Comparison of ENCODE assay signal across 9 cellular contexts in genomic region chrX:125382889-125383288, GRCh38.
"Had no signal": no experiment of that assay in that cellular context is flagged by ENCODE, and none has a peak within 500 bp of the region (broad histone marks: within the 10 kb centered on the region; RNA-seq: fewer than 3 reads in every experiment).

No MANE protein-coding gene starts in this region.

- H3K27ac ChIP-seq: GM23248, HL-60 had no signal

- DNase-seq: GM23248, H7, HFFc6, KG1 had no signal

- H3K9me3 ChIP-seq: HAP-1 had no signal

- ATAC-seq: HCT116, HepG2 had no signal

- H3K36me3 ChIP-seq: HAP-1 had no signal

- H3K4me3 ChIP-seq: GM23248, HAP-1 had no signal

- H3K36me3 Mint-ChIP-seq: IgD-negative memory B cell had no signal

- H3K27me3 Mint-ChIP-seq: IgD-negative memory B cell had no signal

- H3K27ac Mint-ChIP-seq: HFFc6 had no signal

- H3K4me1 Mint-ChIP-seq: IgD-negative memory B cell had no signal

- FAIRE-seq: HepG2 had no signal

- H3K9ac ChIP-seq: GM23248 had no signal

- H2AFZ ChIP-seq: GM23248 had no signal

- H3K4me3 Mint-ChIP-seq: HFFc6, IgD-negative memory B cell had no signal
